22 cellular contexts compared by ENCODE assay signal in the genomic region with DNA sequence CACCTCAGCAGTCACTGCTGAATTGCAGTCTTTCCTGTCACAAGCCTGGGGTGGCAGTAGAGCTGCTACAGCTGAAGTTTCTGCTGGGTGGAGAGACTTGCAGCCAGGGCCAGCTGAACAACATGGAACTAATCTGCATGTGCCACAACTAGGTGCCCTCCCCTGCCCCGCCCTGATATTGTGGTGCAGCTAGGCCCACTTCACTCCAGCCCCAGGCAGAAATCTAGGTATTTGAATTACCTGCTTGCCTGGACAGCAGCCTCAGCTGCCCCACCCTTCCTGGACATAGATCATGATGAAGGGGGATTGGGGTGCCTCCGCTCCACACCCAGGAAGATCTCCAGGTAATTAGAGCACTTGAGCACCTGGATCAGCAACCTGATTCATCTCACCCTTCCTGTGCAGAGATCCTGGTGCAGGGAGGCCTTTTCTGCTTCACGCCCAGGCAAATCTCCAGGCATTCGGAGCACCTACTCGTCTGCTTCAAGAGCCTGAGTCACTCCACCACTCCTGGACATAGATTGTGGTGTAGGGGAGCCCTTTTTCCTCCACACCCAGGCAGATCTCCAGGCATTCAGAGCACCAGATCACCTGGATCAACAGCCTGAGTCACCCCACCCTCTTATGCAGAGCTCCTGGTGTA.
DNase-seq lines count a peak whose midpoint lies in the region; ATAC-seq, FAIRE-seq and TF ChIP-seq lines count a peak whose summit lies in the region.
"Had no signal": no experiment of that assay in that cellular context is flagged by ENCODE, and none has a peak within 500 bp of the region (broad histone marks: within the 10 kb centered on the region; RNA-seq: fewer than 3 reads in every experiment).

No MANE protein-coding gene starts in this region.

- H3K79me2 ChIP-seq in GM23338 (replicated peaks; ENCODE audit: insufficient read depth) (no peaks in the 10 kb centered on the region), H1 (ENCODE audit: control insufficient read depth in 1 of 2, insufficient read depth in 2 of 2, low read length in 2 of 2) (no peaks in the 10 kb centered on the region), neural progenitor cell (ENCODE audit: low read depth) (no peaks in the 10 kb centered on the region)

- DNase-seq in GM23338 (ENCODE audit: low spot score): peak; percentile 6
- peak; percentile 61 for DNase-seq in NCI-H2196 (lab: John Stamatoyannopoulos, UW; ENCODE audit: unreplicated experiment)
- no peak for DNase-seq in H1 (ENCODE audit: low read depth in 1 of 2, low spot score in 2 of 2)
- no peak for DNase-seq in neural progenitor cell (ENCODE audit: low spot score)
- DNase-seq in substantia nigra (lab: John Stamatoyannopoulos, UW): no peak
- no peak for DNase-seq in ACHN
- no peak for DNase-seq in activated naive CD4-positive, alpha-beta T cell treated with anti-CD3 and anti-CD28 coated beads, Interleukin-2, amount 50 U/mL, for 16 hours
- no peak for DNase-seq in CD4-positive, alpha-beta T cell
- DNase-seq: effector memory CD8-positive, alpha-beta T cell; EL; HCEC 1CT; immature natural killer cell; Kasumi-1; NCI-H226; occipital lobe; stimulated activated CD4-positive, alpha-beta T cell treated with anti-CD3 and anti-CD28 coated beads, Interleukin-4, amount 100 ng/mL, for 24 hours; stimulated activated naive CD8-positive, alpha-beta T cell treated with anti-CD3 and anti-CD28 coated beads, Interleukin-15, amount 100 ng/mL, for 72 hours had no signal

- H3K36me3 Mint-ChIP-seq in GM23338 (ENCODE audit: low read depth) (peaks cover 2% of the 10 kb centered on the region; the same call in 1 of the 3 replicates), neural progenitor cell (no peaks in the 10 kb centered on the region)
- H3K36me3 Mint-ChIP-seq in CD4-positive, alpha-beta T cell (ENCODE audit: low read depth): no peaks in the 10 kb centered on the region

- no peaks in the 10 kb centered on the region for H4K20me1 ChIP-seq in GM23338 (replicated peaks; ENCODE audit: insufficient read depth)
- H4K20me1 ChIP-seq in H1 (replicated peaks in 1 of 2; ENCODE audit: control insufficient read depth in 1 of 2, insufficient read depth in 2 of 2, low read length in 2 of 2): peaks cover 0 to 2% of the 10 kb centered on the region in 2 experiments
- no peaks in the 10 kb centered on the region for H4K20me1 ChIP-seq in neural progenitor cell (ENCODE audit: low read depth)

- TF ChIP-seq CTCF in GM23338 (conservative IDR thresholded peaks at IDR 0.05; ENCODE audit: low read depth in 2 of 2): peak in 1 of 2 experiments; percentile 36; a peak in 1 of 4 replicates
- peak in 2 of 3 experiments; percentile 5 to 16; a peak in 2 of 4 replicates for TF ChIP-seq CTCF in H1 (IDR thresholded peaks at IDR 0.05; ENCODE audit: control extremely low read depth in 1 of 3, insufficient read depth in 1 of 3, low read depth in 1 of 3, low read length in 3 of 3)
- no peak for TF ChIP-seq CTCF in neural progenitor cell (IDR thresholded peaks at IDR 0.05)
- no peak for TF ChIP-seq CTCF in CD4-positive, alpha-beta T cell (IDR thresholded peaks at IDR 0.05)

- H3K27ac Mint-ChIP-seq in GM23338 (no peak overlapping the region), neural progenitor cell (no peak overlapping the region)
- H3K27ac Mint-ChIP-seq in CD4-positive, alpha-beta T cell: no peak overlapping the region
- H3K27ac Mint-ChIP-seq: activated naive CD4-positive, alpha-beta T cell treated with anti-CD3 and anti-CD28 coated beads, Interleukin-2, amount 50 U/mL, for 72 hours; effector memory CD8-positive, alpha-beta T cell; immature natural killer cell; stimulated activated naive CD8-positive, alpha-beta T cell treated with anti-CD3 and anti-CD28 coated beads, Interleukin-15, amount 100 ng/mL, for 72 hours had no signal

- intact Hi-C loops in CD4-positive, alpha-beta T cell (cut with DNase I, micrococcal nuclease): no loop called here

- H3K56ac ChIP-seq in H1 (replicated peaks; ENCODE audit: insufficient read length, low read depth, low read length): no peak overlapping the region

- 0 out of 2 replicates have a peak overlapping the region, but pooled peaks have one; percentile 39 for H2BK12ac ChIP-seq in H1 (ENCODE audit: low read depth, low read length)

- H3K4me3 Mint-ChIP-seq in GM23338 (no peak overlapping the region), neural progenitor cell (no peak overlapping the region)
- no peak overlapping the region for H3K4me3 Mint-ChIP-seq in CD4-positive, alpha-beta T cell
- H3K4me3 Mint-ChIP-seq: effector memory CD8-positive, alpha-beta T cell; immature natural killer cell; stimulated activated naive CD8-positive, alpha-beta T cell treated with anti-CD3 and anti-CD28 coated beads, Interleukin-15, amount 100 ng/mL, for 72 hours had no signal

- in situ Hi-C loops in ACHN (cut with HindIII; ENCODE audit: low pct_ligation_motif_present, low pct_unique_long_range_greater_than_20kb, low sequenced_read_pairs): no loop called here

- 0 out of 2 replicates have a peak overlapping the region, but pooled peaks have one; percentile 29 for H2BK15ac ChIP-seq in H1 (ENCODE audit: low read length)

- H3K79me1 ChIP-seq in H1 (ENCODE audit: low read depth, low read length): no peaks in the 10 kb centered on the region

- H3K4me2 ChIP-seq in GM23338 (no peak overlapping the region), H1 (ENCODE audit: insufficient read depth in 1 of 2, low read depth in 2 of 2, low read length in 2 of 2) (no peak overlapping the region), neural progenitor cell (no peak overlapping the region)
- H3K4me2 ChIP-seq: smooth muscle cell had no signal

- WGBS in H1 (ENCODE audit: extremely low coverage in 1 of 2, insufficient coverage in 1 of 2, insufficient read length in 1 of 2, insufficient replicate concordance in 2 of 2, low coverage in 1 of 2, low lambda C conversion rate in 2 of 2, missing lambda C conversion rate in 1 of 2), 2 experiments: 91% methylated on average over 5 of the region's 5 CpGs; no CpG with 5 or more reads in 1 of the 2 experiments

- H3K27me3 Mint-ChIP-seq in GM23338 (ENCODE audit: insufficient read depth, low read depth, poor library complexity) (peaks cover under 1% of the 10 kb centered on the region), neural progenitor cell (ENCODE audit: insufficient read depth, low read depth) (peaks cover 6% of the 10 kb centered on the region)
- no peaks in the 10 kb centered on the region for H3K27me3 Mint-ChIP-seq in CD4-positive, alpha-beta T cell
- H3K27me3 Mint-ChIP-seq: effector memory CD8-positive, alpha-beta T cell; stimulated activated naive CD8-positive, alpha-beta T cell treated with anti-CD3 and anti-CD28 coated beads, Interleukin-15, amount 100 ng/mL, for 72 hours had no signal

- H3K18ac ChIP-seq in H1 (ENCODE audit: extremely low read depth, low read length): no peak overlapping the region

- no peaks in the 10 kb centered on the region for H3F3A ChIP-seq in GM23338 (replicated peaks; ENCODE audit: low read depth)
- no peaks in the 10 kb centered on the region for H3F3A ChIP-seq in neural progenitor cell (ENCODE audit: low read depth)

- no peaks in the 10 kb centered on the region for H3K27me3 ChIP-seq in GM23338 (ENCODE audit: insufficient read depth)
- H3K27me3 ChIP-seq in H1 (replicated peaks in 1 of 4; ENCODE audit: control insufficient read depth in 3 of 4, extremely low read depth in 1 of 4, insufficient read depth in 3 of 4, low read length in 3 of 4): no peaks in the 10 kb centered on the region
- H3K27me3 ChIP-seq in neural progenitor cell: no peaks in the 10 kb centered on the region
- H3K27me3 ChIP-seq in CD4-positive, alpha-beta T cell (ENCODE audit: control insufficient read depth, insufficient read depth, low read length): no peaks in the 10 kb centered on the region
- H3K27me3 ChIP-seq: ascending aorta had no signal

- no peak for TF ChIP-seq EP300 in H1 (IDR thresholded peaks at IDR 0.05; ENCODE audit: borderline replicate concordance in 1 of 2, low read depth in 2 of 2, low read length in 2 of 2)

- H3K27ac ChIP-seq in GM23338 (ENCODE audit: low read depth): no peak overlapping the region
- no peak overlapping the region for H3K27ac ChIP-seq in H1 (ENCODE audit: low read depth, low read length)
- no peak overlapping the region for H3K27ac ChIP-seq in neural progenitor cell
- H3K27ac ChIP-seq in substantia nigra (ENCODE audit: low read depth, low read length, poor library complexity, severe bottlenecking): no peak overlapping the region
- no peak overlapping the region for H3K27ac ChIP-seq in CD4-positive, alpha-beta T cell (ENCODE audit: low read depth, low read length)
- H3K27ac ChIP-seq: ascending aorta had no signal

- no peaks in the 10 kb centered on the region for H3K4me1 Mint-ChIP-seq in GM23338
- H3K4me1 Mint-ChIP-seq in neural progenitor cell: no peaks in the 10 kb centered on the region
- H3K4me1 Mint-ChIP-seq in CD4-positive, alpha-beta T cell (ENCODE audit: low read depth): no peaks in the 10 kb centered on the region
- H3K4me1 Mint-ChIP-seq: immature natural killer cell; stimulated activated naive CD8-positive, alpha-beta T cell treated with anti-CD3 and anti-CD28 coated beads, Interleukin-15, amount 100 ng/mL, for 72 hours had no signal

- peak; percentile 14 to 42; a peak in 3 of 4 replicates for TF ChIP-seq RAD21 in H1 (IDR thresholded peaks at IDR 0.05 in 1 of 2, conservative IDR thresholded peaks at IDR 0.05 in 1 of 2; ENCODE audit: low read depth in 2 of 2, low read length in 2 of 2)

- H2BK20ac ChIP-seq in H1 (ENCODE audit: low read length): no peak overlapping the region; the same call in 1 of the 2 replicates

- no peak overlapping the region; the same call in 1 of the 2 replicates for H4K8ac ChIP-seq in H1 (ENCODE audit: extremely low read depth, insufficient read depth, low read length)

- no peaks in the 10 kb centered on the region for H3K23me2 ChIP-seq in H1 (ENCODE audit: low read depth, low read length)

- H3K4me3 ChIP-seq in GM23338: no peak overlapping the region
- H3K4me3 ChIP-seq in H1 (ENCODE audit: extremely low read depth in 1 of 4, insufficient read depth in 2 of 4, low read depth in 3 of 4, low read length in 4 of 4): no peak overlapping the region
- no peak overlapping the region for H3K4me3 ChIP-seq in neural progenitor cell
- H3K4me3 ChIP-seq: ascending aorta, smooth muscle cell had no signal

- no peak overlapping the region for H3K9ac ChIP-seq in H1 (replicated peaks in 1 of 4; ENCODE audit: extremely low read depth in 1 of 4, low read depth in 3 of 4, low read length in 3 of 4)
- H3K9ac ChIP-seq in neural progenitor cell: no peak overlapping the region

- H3K14ac ChIP-seq in H1 (ENCODE audit: insufficient read length): no peak overlapping the region

- peak; percentile 42; the same call in 2 of the 3 replicates for ATAC-seq in GM23338
- ATAC-seq in CD4-positive, alpha-beta T cell (ENCODE audit: poor library complexity): no peak
- ATAC-seq: activated naive CD4-positive, alpha-beta T cell treated with anti-CD3 and anti-CD28 coated beads, Interleukin-2, amount 50 U/mL, for 72 hours; effector memory CD8-positive, alpha-beta T cell; Panc1; SK-N-SH treated with all-trans-retinoic acid at 6 μM for 48 hours; stimulated activated naive CD8-positive, alpha-beta T cell treated with anti-CD3 and anti-CD28 coated beads, Interleukin-15, amount 100 ng/mL, for 72 hours had no signal

- no peak overlapping the region for H2AK5ac ChIP-seq in H1 (ENCODE audit: low read depth, low read length)

- no peak overlapping the region for H4K91ac ChIP-seq in H1 (replicated peaks; ENCODE audit: insufficient read length, low read length)

- H3K4ac ChIP-seq in H1 (replicated peaks; ENCODE audit: insufficient read length, low read depth, low read length): no peak overlapping the region

- H2BK5ac ChIP-seq in H1 (ENCODE audit: low read depth, low read length): peak overlapping the region; percentile 63

- no peak overlapping the region for H4K5ac ChIP-seq in H1 (ENCODE audit: insufficient read length, low read depth, low read length)

- FAIRE-seq in H1 (lab: Jason Lieb, UNC): no peak

- H2BK120ac ChIP-seq in H1 (replicated peaks; ENCODE audit: low read depth, low read length): no peak overlapping the region

- no peaks in the 10 kb centered on the region for H3K4me1 ChIP-seq in GM23338 (ENCODE audit: insufficient read depth)
- H3K4me1 ChIP-seq in H1 (replicated peaks in 1 of 4; ENCODE audit: control insufficient read depth in 3 of 4, insufficient read depth in 4 of 4, low read length in 3 of 4): no peaks in the 10 kb centered on the region; a peak in 1 of 7 replicates
- H3K4me1 ChIP-seq in neural progenitor cell: no peaks in the 10 kb centered on the region
- H3K4me1 ChIP-seq: ascending aorta had no signal

- no peak for TF ChIP-seq POLR2A in H1 (IDR thresholded peaks at IDR 0.05; ENCODE audit: control extremely low read depth in 1 of 2, low read depth in 2 of 2, low read length in 2 of 2)

- no peak overlapping the region for H3K23ac ChIP-seq in H1 (ENCODE audit: insufficient read length)

- H3K9me3 Mint-ChIP-seq in GM23338 (peaks cover 12% of the 10 kb centered on the region; the same call in 2 of the 3 replicates), neural progenitor cell (peaks cover 9% of the 10 kb centered on the region)
- H3K9me3 Mint-ChIP-seq in CD4-positive, alpha-beta T cell: peaks cover 18% of the 10 kb centered on the region

- CTCF ChIA-PET in H1 (lab: Charles Lee; ENCODE audit: partially characterized antibody): interaction anchor here (0.7 kb wide), 1 partner anchor 97 kb away, joined by 3 read pairs; no protein-coding TSS in a partner anchor
- CTCF ChIA-PET in CD4-positive, alpha-beta T cell (lab: Charles Lee): no interaction called here

- H2AFZ ChIP-seq in GM23338 (peak overlapping the region; percentile 74), H1 (ENCODE audit: low read length) (peak overlapping the region; percentile 82), neural progenitor cell (replicated peaks) (peak overlapping the region; percentile 68)

- no peaks in the 10 kb centered on the region for H3K36me3 ChIP-seq in GM23338 (ENCODE audit: insufficient read depth)
- H3K36me3 ChIP-seq in H1 (ENCODE audit: control insufficient read depth in 2 of 4, insufficient read depth in 4 of 4, low read length in 3 of 4): no peaks in the 10 kb centered on the region
- no peaks in the 10 kb centered on the region for H3K36me3 ChIP-seq in neural progenitor cell
- H3K36me3 ChIP-seq: ascending aorta had no signal

- POLR2A ChIA-PET in H1 (lab: Charles Lee; ENCODE audit: partially characterized antibody): no interaction called here
- POLR2A ChIA-PET in CD4-positive, alpha-beta T cell (lab: Charles Lee): no interaction called here

- peaks cover 7% of the 10 kb centered on the region; the same call in 1 of the 2 replicates for H3K9me2 ChIP-seq in GM23338 (ENCODE audit: insufficient read depth)

- H3K9me3 ChIP-seq in H1 (ENCODE audit: insufficient read depth in 2 of 2, low read depth in 1 of 2, low read length in 1 of 2): no peaks in the 10 kb centered on the region
- no peaks in the 10 kb centered on the region for H3K9me3 ChIP-seq in neural progenitor cell (ENCODE audit: low read depth)
- no peaks in the 10 kb centered on the region for H3K9me3 ChIP-seq in CD4-positive, alpha-beta T cell (ENCODE audit: control insufficient read depth, low read length)
- H3K9me3 ChIP-seq: ascending aorta had no signal

Comparison
In these comparisons a context has a peak if more than half of its experiments do, and no peak if none do; other contexts are left out.
1. DNase-seq: peak in GM23338 (single experiment) and NCI-H2196 (single experiment); none in H1 (0 of 2), neural progenitor cell (single experiment), substantia nigra (0 of 49), ACHN (single experiment), activated naive CD4-positive, alpha-beta T cell treated with anti-CD3 and anti-CD28 coated beads, Interleukin-2, amount 50 U/mL, for 16 hours (single experiment) and CD4-positive, alpha-beta T cell (0 of 10).
2. CTCF ChIP-seq: peak in H1 (2 of 3); none in neural progenitor cell (single experiment) and CD4-positive, alpha-beta T cell (single experiment).
3. Peak in every context shown above with its lines, with median percentiles within 50 percentile points of each other: H2AFZ ChIP-seq.